ENCODE assay signal across 29 cellular contexts in genomic region chr4:71368906-71369305, GRCh38.
"Had no signal": no experiment of that assay in that cellular context is flagged by ENCODE, and none has a peak within 500 bp of the region (broad histone marks: within the 10 kb centered on the region; RNA-seq: fewer than 3 reads in every experiment).

No MANE protein-coding gene starts in this region.

- H3K36me3 ChIP-seq: esophagus muscularis mucosa, gastrocnemius medialis had no signal

- H3K27ac Mint-ChIP-seq: activated CD4-positive, alpha-beta T cell treated with anti-CD3 and anti-CD28 coated beads for 36 hours; activated CD8-positive, alpha-beta T cell treated with anti-CD3 and anti-CD28 coated beads for 36 hours; activated naive CD8-positive, alpha-beta T cell; activated T-helper 17 cell treated with anti-CD3 and anti-CD28 coated beads, Interleukin-2, amount 50 U/mL, for 72 hours; effector memory CD8-positive, alpha-beta T cell had no signal

- H3K27ac ChIP-seq: body of pancreas, esophagus muscularis mucosa, foreskin keratinocyte, gastrocnemius medialis had no signal

- H3K4me1 ChIP-seq: esophagus muscularis mucosa, foreskin keratinocyte, gastrocnemius medialis had no signal

- H3K4me3 Mint-ChIP-seq: activated CD4-positive, alpha-beta T cell treated with anti-CD3 and anti-CD28 coated beads for 36 hours; activated CD8-positive, alpha-beta T cell treated with anti-CD3 and anti-CD28 coated beads for 36 hours; activated naive CD8-positive, alpha-beta T cell; activated T-cell treated with anti-CD3 and anti-CD28 coated beads, Interleukin-2, amount 50 U/mL, for 4 hours; activated T-helper 17 cell treated with anti-CD3 and anti-CD28 coated beads, Interleukin-2, amount 50 U/mL, for 72 hours; effector memory CD8-positive, alpha-beta T cell had no signal

- H3K36me3 Mint-ChIP-seq: activated naive CD8-positive, alpha-beta T cell had no signal

- H3K9me3 Mint-ChIP-seq: activated CD8-positive, alpha-beta T cell treated with anti-CD3 and anti-CD28 coated beads for 36 hours; activated T-cell treated with anti-CD3 and anti-CD28 coated beads, Interleukin-2, amount 50 U/mL, for 4 hours; activated T-helper 17 cell treated with anti-CD3 and anti-CD28 coated beads, Interleukin-2, amount 50 U/mL, for 72 hours; effector memory CD8-positive, alpha-beta T cell had no signal

- H3K9me3 ChIP-seq: body of pancreas, esophagus muscularis mucosa, gastrocnemius medialis had no signal

- H3K4me3 ChIP-seq: body of pancreas, esophagus muscularis mucosa, gastrocnemius medialis had no signal

- FAIRE-seq: colon had no signal

- H3K27me3 Mint-ChIP-seq: activated CD4-positive, alpha-beta T cell treated with anti-CD3 and anti-CD28 coated beads for 36 hours; activated CD8-positive, alpha-beta T cell treated with anti-CD3 and anti-CD28 coated beads for 36 hours; activated naive CD8-positive, alpha-beta T cell; effector memory CD8-positive, alpha-beta T cell had no signal

- DNase-seq: activated CD4-positive, alpha-beta T cell treated with anti-CD3 and anti-CD28 coated beads for 36 hours; activated CD4-positive, alpha-beta T cell treated with anti-CD3 and anti-CD28 coated beads, Interleukin-2, amount 50 U/mL, for 1 hour; activated CD4-positive, alpha-beta T cell treated with anti-CD3 and anti-CD28 coated beads, Interleukin-2, amount 50 U/mL, for 48 hours; activated CD4-positive, CD25-positive, alpha-beta regulatory T cell; activated CD4-positive, CD25-positive, alpha-beta regulatory T cell treated with anti-CD3 and anti-CD28 coated beads, Interleukin-2, amount 50 U/mL, for 72 hours; activated CD8-positive, alpha-beta memory T cell treated with anti-CD3 and anti-CD28 coated beads for 24 hours; activated CD8-positive, alpha-beta T cell treated with anti-CD3 and anti-CD28 coated beads for 36 hours; activated effector memory CD4-positive, alpha-beta T cell treated with Interleukin-2 at 50 U/mL for 16 hours; activated gamma-delta T cell treated with Interleukin-2 at 50 U/mL for 16 hours; activated naive CD4-positive, alpha-beta T cell treated with anti-CD3 and anti-CD28 coated beads, Interleukin-2, amount 50 U/mL, for 16 hours; activated naive CD4-positive, alpha-beta T cell treated with Interleukin-2 at 50 U/mL for 16 hours; activated T-cell treated with anti-CD3 and anti-CD28 coated beads, Interleukin-2, amount 50 U/mL, for 4 hours; amniotic stem cell; anterior cingulate cortex; body of pancreas; caudate nucleus; cortex of kidney; dermis blood vessel endothelial cell; effector CD4-positive, alpha-beta T cell; effector memory CD8-positive, alpha-beta T cell; erythroblast; foreskin keratinocyte; gastrocnemius medialis; glutamatergic neuron; T-helper 2 cell had no signal

- H3K4me1 Mint-ChIP-seq: activated CD4-positive, alpha-beta T cell treated with anti-CD3 and anti-CD28 coated beads for 36 hours; activated T-helper 17 cell treated with anti-CD3 and anti-CD28 coated beads, Interleukin-2, amount 50 U/mL, for 72 hours had no signal

- H3K27me3 ChIP-seq: body of pancreas, esophagus muscularis mucosa, foreskin keratinocyte, gastrocnemius medialis had no signal
